In the genomic region with DNA sequence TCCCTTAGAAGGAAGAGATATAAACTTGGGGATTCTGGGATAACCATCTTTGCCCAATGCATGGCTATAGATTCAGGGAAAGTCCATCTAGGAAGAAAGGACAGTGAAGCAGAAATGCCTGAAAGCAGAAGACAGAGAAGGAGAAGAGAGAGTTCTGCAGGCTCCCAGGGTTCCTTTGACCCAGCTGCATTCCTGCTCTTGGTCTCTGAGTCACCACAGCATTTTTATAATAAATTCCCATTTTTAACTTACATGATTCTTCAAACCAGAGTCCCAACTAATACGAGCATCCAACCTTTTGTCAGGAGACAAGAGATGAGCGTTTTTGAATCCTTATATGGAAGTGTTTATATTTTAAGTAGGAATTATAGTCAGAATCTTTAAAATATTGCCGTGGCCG, we compare ENCODE assay signal across 25 cellular contexts. TPM values are rescaled to one million over a fixed set of nuclear protein-coding genes. Genes with fewer than 3 reads are reported as not detected.
DNase-seq lines count a peak whose midpoint lies in the region; TF ChIP-seq lines count a peak whose summit lies in the region.
"Had no signal": no experiment of that assay in that cellular context is flagged by ENCODE, and none has a peak within 500 bp of the region (broad histone marks: within the 10 kb centered on the region; RNA-seq: fewer than 3 reads in every experiment).

No MANE protein-coding gene starts in this region.

- DNase-seq in AG08395 (ENCODE audit: low spot score) (peak; percentile 28), HFFc6 (peak; percentile 11), choroid plexus epithelial cell (ENCODE audit: low read depth) (peak; percentile 51), osteoblast (ENCODE audit: insufficient read length, low spot score, missing footprints) (peak; percentile 82), GOT3 (lab: John Stamatoyannopoulos, UW) (no peak), T-helper 2 cell (no peak)
- DNase-seq in effector memory CD4-positive, alpha-beta T cell = no peak
- DNase-seq: ACHN; AML-193; CD4-positive, alpha-beta T cell; COR-L47; H7; Kasumi-1; MV-4-11; NCI-H1105; NCI-H1436 treated with DMSO at 0.1 percent for 48 hours; NCI-H1930; NCI-H2107; NCI-H524; NCI-H748 treated with DMSO at 0.1 percent for 48 hours; SIG-M5 had no signal

- H3K27ac ChIP-seq in osteoblast (ENCODE audit: low read depth, low read length) = no peak overlapping the region
- no peak overlapping the region for H3K27ac ChIP-seq in effector memory CD4-positive, alpha-beta T cell (ENCODE audit: insufficient read depth, low read length, poor library complexity, severe bottlenecking)
- H3K27ac ChIP-seq: 22Rv1; BLaER1 treated with 17β-estradiol and CSF1 and Interleukin-3, amounts not matched to agents 10 nM and 100 nM; SK-N-MC had no signal

- no peak overlapping the region for H3K4me2 ChIP-seq in osteoblast (ENCODE audit: insufficient read depth, low read length)
- H3K4me2 ChIP-seq: BLaER1 treated with 17β-estradiol and CSF1 and Interleukin-3, amounts not matched to agents 10 nM and 100 nM had no signal

- no peaks in the 10 kb centered on the region for H3K9me3 Mint-ChIP-seq in HFFc6
- H3K9me3 Mint-ChIP-seq: CD4-positive, alpha-beta T cell had no signal

- H3K4me3 ChIP-seq in choroid plexus epithelial cell (ENCODE audit: low read depth, low read length) = no peak overlapping the region
- no peak overlapping the region for H3K4me3 ChIP-seq in osteoblast (ENCODE audit: insufficient read depth, low read length)
- no peak overlapping the region for H3K4me3 ChIP-seq in effector memory CD4-positive, alpha-beta T cell (ENCODE audit: insufficient read depth, low read depth, low read length, poor library complexity, severe bottlenecking)
- H3K4me3 ChIP-seq: BLaER1 treated with 17β-estradiol and CSF1 and Interleukin-3, amounts not matched to agents 10 nM and 100 nM; K562; SK-N-MC had no signal

- H4K20me1 ChIP-seq in osteoblast (ENCODE audit: insufficient read depth, low read length) = no peaks in the 10 kb centered on the region
- H4K20me1 ChIP-seq: BLaER1 treated with 17β-estradiol and CSF1 and Interleukin-3, amounts not matched to agents 10 nM and 100 nM had no signal

- TF ChIP-seq CTCF in HFFc6 (IDR thresholded peaks at IDR 0.05) = no peak
- TF ChIP-seq CTCF in choroid plexus epithelial cell (conservative IDR thresholded peaks at IDR 0.05; ENCODE audit: low read depth, low read length) = no peak
- no peak for TF ChIP-seq CTCF in osteoblast (IDR thresholded peaks at IDR 0.05; ENCODE audit: extremely low read depth, low read depth, low read length)

- H3K27ac Mint-ChIP-seq in HFFc6 = no peak overlapping the region
- H3K27ac Mint-ChIP-seq: CD4-positive, alpha-beta T cell had no signal

- H3K36me3 ChIP-seq in osteoblast (ENCODE audit: insufficient read depth, low read length) = no peaks in the 10 kb centered on the region
- H3K36me3 ChIP-seq in effector memory CD4-positive, alpha-beta T cell (ENCODE audit: control insufficient read depth, insufficient read depth, low read length) = no peaks in the 10 kb centered on the region
- H3K36me3 ChIP-seq: BLaER1 treated with 17β-estradiol and CSF1 and Interleukin-3, amounts not matched to agents 10 nM and 100 nM had no signal

- H3K9me3 ChIP-seq in osteoblast (ENCODE audit: low read depth, low read length) = no peaks in the 10 kb centered on the region
- no peaks in the 10 kb centered on the region for H3K9me3 ChIP-seq in effector memory CD4-positive, alpha-beta T cell (ENCODE audit: control insufficient read depth, low read length)

- peaks cover 6% of the 10 kb centered on the region for H3K27me3 ChIP-seq in osteoblast (ENCODE audit: insufficient read depth, low read length)
- no peaks in the 10 kb centered on the region for H3K27me3 ChIP-seq in effector memory CD4-positive, alpha-beta T cell (replicated peaks; ENCODE audit: control insufficient read depth, insufficient read depth, low read length, poor library complexity, severe bottlenecking)
- H3K27me3 ChIP-seq: BLaER1 treated with 17β-estradiol and CSF1 and Interleukin-3, amounts not matched to agents 10 nM and 100 nM had no signal

- no peak overlapping the region for H3K4me3 Mint-ChIP-seq in HFFc6
- H3K4me3 Mint-ChIP-seq: CD4-positive, alpha-beta T cell had no signal

- H3K4me1 Mint-ChIP-seq in HFFc6 (ENCODE audit: low read depth) = peaks cover 34% of the 10 kb centered on the region

- no peaks in the 10 kb centered on the region for H3K79me2 ChIP-seq in osteoblast (ENCODE audit: insufficient read depth, low read length)

- no peak overlapping the region for H2AFZ ChIP-seq in osteoblast (ENCODE audit: low read length)

- 0 out of 2 replicates have a peak, but pooled peaks cover 2% of the 10 kb centered on the region for H3K27me3 Mint-ChIP-seq in HFFc6 (ENCODE audit: insufficient read depth)

- peaks cover 4% of the 10 kb centered on the region for H3K4me1 ChIP-seq in osteoblast (ENCODE audit: insufficient read depth, low read length)
- H3K4me1 ChIP-seq in effector memory CD4-positive, alpha-beta T cell (ENCODE audit: control insufficient read depth, insufficient read depth, low read length, poor library complexity, severe bottlenecking) = no peaks in the 10 kb centered on the region
- H3K4me1 ChIP-seq: BLaER1 treated with 17β-estradiol and CSF1 and Interleukin-3, amounts not matched to agents 10 nM and 100 nM had no signal

- no peaks in the 10 kb centered on the region for H3K36me3 Mint-ChIP-seq in HFFc6 (ENCODE audit: low read depth)

RNA-seq across cellular contexts. Expression of a gene that starts 12.0 kb away (rescaled TPM):
- 10 to 100 TPM; 32.2 to 46.6 (median 36.3) TPM for total RNA-seq in HFFc6 (2021; fragmentation: NEBNext Ultra II Directional; extraction: Animal tissue kit (Norgen Biotek cat#: 25700))
- total RNA-seq in osteoblast = 109 and 131 TPM in 2 replicates

Comparison
In these comparisons a context has a peak if more than half of its experiments do, and no peak if none do; other contexts are left out.
1. DNase-seq: peak in AG08395 (single experiment), HFFc6 (single experiment), choroid plexus epithelial cell (single experiment) and osteoblast (single experiment); none in effector memory CD4-positive, alpha-beta T cell (0 of 3), GOT3 (single experiment) and T-helper 2 cell (0 of 5).